26 cellular contexts compared by ENCODE assay signal in genomic region chr22:24513706-24514240, GRCh38. TPM values are rescaled to one million over a fixed set of nuclear protein-coding genes. Genes with fewer than 3 reads are reported as not detected.
"Had no signal": no experiment of that assay in that cellular context is flagged by ENCODE, and none has a peak within 500 bp of the region (broad histone marks: within the 10 kb centered on the region; RNA-seq: fewer than 3 reads in every experiment).

No MANE protein-coding gene starts in this region.

- H3K27me3 Mint-ChIP-seq: activated CD4-positive, alpha-beta T cell treated with anti-CD3 and anti-CD28 coated beads for 36 hours had no signal

- H3K27ac ChIP-seq: ascending aorta, cardiac muscle cell, colonic mucosa, spleen, thoracic aorta, uterus had no signal

- H3K27me3 ChIP-seq: ascending aorta, cardiac muscle cell, colonic mucosa, spleen, uterus had no signal

- H3K9me3 ChIP-seq: ascending aorta, colonic mucosa, spleen, thoracic aorta, uterus had no signal

- H3K36me3 ChIP-seq: ascending aorta, cardiac muscle cell, colonic mucosa, spleen, thoracic aorta, uterus had no signal

- DNase-seq: activated CD4-positive, alpha-beta T cell treated with anti-CD3 and anti-CD28 coated beads for 36 hours; activated CD4-positive, alpha-beta T cell treated with anti-CD3 and anti-CD28 coated beads, Interleukin-2, amount 50 U/mL, for 4 hours; activated CD4-positive, CD25-positive, alpha-beta regulatory T cell; activated effector memory CD4-positive, alpha-beta T cell treated with Interleukin-2 at 50 U/mL for 16 hours; activated naive CD4-positive, alpha-beta T cell treated with Interleukin-2 at 50 U/mL for 16 hours; activated naive CD8-positive, alpha-beta T cell treated with anti-CD3 and anti-CD28 coated beads, Interleukin-2, amount 10 ng/mL, durations not matched to agents 7 days and 5 days; cerebellar nuclear complex; effector CD8-positive, alpha-beta T cell; islet precursor cell; left cardiac atrium; mesenchymal stem cell; naive thymus-derived CD8-positive, alpha-beta T cell; posterior cingulate gyrus; right cardiac atrium; spleen; stimulated activated naive CD8-positive, alpha-beta T cell treated with anti-CD3 and anti-CD28 coated beads, Interleukin-15, Interleukin-2, amounts not matched to agents 100 U/mL and 50 U/mL, for 24 hours; trophoblast cell; uterus had no signal

- ATAC-seq: activated CD4-positive, alpha-beta T cell treated with anti-CD3 and anti-CD28 coated beads for 36 hours; left cardiac atrium; naive thymus-derived CD8-positive, alpha-beta T cell; right cardiac atrium; stimulated activated naive CD8-positive, alpha-beta T cell treated with anti-CD3 and anti-CD28 coated beads, Interleukin-15, Interleukin-2, amounts not matched to agents 100 U/mL and 50 U/mL, for 24 hours had no signal

- H3K4me3 ChIP-seq: ascending aorta, cardiac muscle cell, colonic mucosa, spleen, thoracic aorta, uterus had no signal

- H3K9me3 Mint-ChIP-seq: activated naive CD8-positive, alpha-beta T cell treated with anti-CD3 and anti-CD28 coated beads, Interleukin-2, amount 10 ng/mL, durations not matched to agents 7 days and 5 days; brain; naive thymus-derived CD8-positive, alpha-beta T cell; T-helper 2 cell treated with Interferon-gamma antibody and Interleukin-4, amounts not matched to agents 5 μg/mL and 100 μg/mL, for 36 hours had no signal

- H3K36me3 Mint-ChIP-seq: activated naive CD8-positive, alpha-beta T cell treated with anti-CD3 and anti-CD28 coated beads, Interleukin-2, amount 10 ng/mL, durations not matched to agents 7 days and 5 days; brain; naive thymus-derived CD8-positive, alpha-beta T cell had no signal

- H3K4me1 ChIP-seq: uterus had no signal

- H3K4me3 Mint-ChIP-seq: activated CD4-positive, alpha-beta T cell treated with anti-CD3 and anti-CD28 coated beads for 36 hours; activated naive CD8-positive, alpha-beta T cell treated with anti-CD3 and anti-CD28 coated beads, Interleukin-2, amount 10 ng/mL, durations not matched to agents 7 days and 5 days; brain; naive thymus-derived CD8-positive, alpha-beta T cell; T-helper 2 cell treated with Interferon-gamma antibody and Interleukin-4, amounts not matched to agents 5 μg/mL and 100 μg/mL, for 36 hours had no signal

- H3K27ac Mint-ChIP-seq: activated CD4-positive, alpha-beta T cell treated with anti-CD3 and anti-CD28 coated beads for 36 hours; activated naive CD8-positive, alpha-beta T cell treated with anti-CD3 and anti-CD28 coated beads, Interleukin-2, amount 10 ng/mL, durations not matched to agents 7 days and 5 days; naive thymus-derived CD8-positive, alpha-beta T cell; T-helper 2 cell treated with Interferon-gamma antibody and Interleukin-4, amounts not matched to agents 5 μg/mL and 100 μg/mL, for 36 hours had no signal

RNA-seq across cellular contexts. Expression of gene UPB1, which starts 18.6 kb away (rescaled TPM):
- total RNA-seq: ascending aorta, dermis microvascular lymphatic vessel endothelial cell, epithelial cell of proximal tubule had no signal
